In genomic region chr12:70919161-70919560, GRCh38 we compare ENCODE assay signal across 33 cellular contexts. TPM values are rescaled to one million over a fixed set of nuclear protein-coding genes. Genes with fewer than 3 reads are reported as not detected.
"Had no signal": no experiment of that assay in that cellular context is flagged by ENCODE, and none has a peak within 500 bp of the region (broad histone marks: within the 10 kb centered on the region; RNA-seq: fewer than 3 reads in every experiment).

No MANE protein-coding gene starts in this region.

- H3K9me3 ChIP-seq: breast epithelium, Peyer's patch, SJSA1 had no signal

- DNase-seq: activated CD4-positive, alpha-beta T cell treated with anti-CD3 and anti-CD28 coated beads, Interleukin-2, amount 10 ng/mL, durations not matched to agents 24 days and 14 days; activated CD4-positive, alpha-beta T cell treated with anti-CD3 and anti-CD28 coated beads, Interleukin-2, amount 50 U/mL, for 4 hours; activated CD8-positive, alpha-beta T cell treated with anti-CD3 and anti-CD28 coated beads for 36 hours; activated effector memory CD4-positive, alpha-beta T cell treated with anti-CD3 and anti-CD28 coated beads, Interleukin-2, amount 50 U/mL, for 16 hours; activated naive CD4-positive, alpha-beta T cell; activated naive CD4-positive, alpha-beta T cell treated with anti-CD3 and anti-CD28 coated beads, Interleukin-2, amount 50 U/mL, for 16 hours; activated naive CD8-positive, alpha-beta T cell treated with anti-CD3 and anti-CD28 coated beads for 36 hours; activated T-cell treated with anti-CD3 and anti-CD28 coated beads, Interleukin-2, amount 50 U/mL, for 1 hour; activated T-cell treated with anti-CD3 and anti-CD28 coated beads, Interleukin-2, amount 50 U/mL, for 72 hours; amniotic stem cell; aorta; NCI-H1048; NCI-H1105 treated with DMSO at 0.1 percent for 48 hours; NCI-H1436; NCI-H1694; NCI-H1930; NCI-H2081 treated with DMSO at 0.1 percent for 48 hours; NCI-H446 treated with DMSO at 0.1 percent for 48 hours; NCI-H69; NK-92 treated with Interleukin-12 subunit alpha and Interleukin-12 subunit beta, amount 100 ng/mL, for 24 hours; PC-3; Peyer's patch; RPMI8226; SHP77 treated with DMSO at 0.1 percent for 48 hours; SW 1271 had no signal

- H3K27ac ChIP-seq: breast epithelium, Peyer's patch, SJSA1 had no signal

- H3K4me1 ChIP-seq: breast epithelium, SJSA1 had no signal

- H3K4me3 ChIP-seq: breast epithelium, Peyer's patch, SJSA1 had no signal

- H3K36me3 ChIP-seq: breast epithelium, Peyer's patch, SJSA1 had no signal

RNA-seq across cellular contexts. Expression of gene PTPRR, which starts 1.4 kb away (rescaled TPM):
- total RNA-seq: activated CD4-positive, alpha-beta T cell treated with anti-CD3 and anti-CD28 coated beads, Interleukin-2, amount 10 ng/mL, durations not matched to agents 24 days and 14 days; activated CD8-positive, alpha-beta memory T cell treated with anti-CD3 and anti-CD28 coated beads for 36 hours; activated CD8-positive, alpha-beta T cell treated with anti-CD3 and anti-CD28 coated beads for 36 hours; activated naive CD8-positive, alpha-beta T cell treated with anti-CD3 and anti-CD28 coated beads for 36 hours; activated T-cell treated with anti-CD3 and anti-CD28 coated beads, Interleukin-2, amount 50 U/mL, for 72 hours; activated T-helper 17 cell treated with anti-CD3 and anti-CD28 coated beads, Interleukin-2, amount 50 U/mL, for 72 hours; MCF 10A; T-helper 1 cell treated with Interleukin-12 subunit alpha and Interleukin-12 subunit beta and Interleukin-4 antibody, amounts not matched to agents 30 ng/mL and 1 ng/mL, for 36 hours; T-helper 2 cell treated with Interferon-gamma antibody and Interleukin-4, amounts not matched to agents 100 ng/mL and 5 ng/mL, for 36 hours had no signal
- polyA plus RNA-seq: IgD-negative memory B cell had no signal
